11 cellular contexts compared by ENCODE assay signal in the genomic region with DNA sequence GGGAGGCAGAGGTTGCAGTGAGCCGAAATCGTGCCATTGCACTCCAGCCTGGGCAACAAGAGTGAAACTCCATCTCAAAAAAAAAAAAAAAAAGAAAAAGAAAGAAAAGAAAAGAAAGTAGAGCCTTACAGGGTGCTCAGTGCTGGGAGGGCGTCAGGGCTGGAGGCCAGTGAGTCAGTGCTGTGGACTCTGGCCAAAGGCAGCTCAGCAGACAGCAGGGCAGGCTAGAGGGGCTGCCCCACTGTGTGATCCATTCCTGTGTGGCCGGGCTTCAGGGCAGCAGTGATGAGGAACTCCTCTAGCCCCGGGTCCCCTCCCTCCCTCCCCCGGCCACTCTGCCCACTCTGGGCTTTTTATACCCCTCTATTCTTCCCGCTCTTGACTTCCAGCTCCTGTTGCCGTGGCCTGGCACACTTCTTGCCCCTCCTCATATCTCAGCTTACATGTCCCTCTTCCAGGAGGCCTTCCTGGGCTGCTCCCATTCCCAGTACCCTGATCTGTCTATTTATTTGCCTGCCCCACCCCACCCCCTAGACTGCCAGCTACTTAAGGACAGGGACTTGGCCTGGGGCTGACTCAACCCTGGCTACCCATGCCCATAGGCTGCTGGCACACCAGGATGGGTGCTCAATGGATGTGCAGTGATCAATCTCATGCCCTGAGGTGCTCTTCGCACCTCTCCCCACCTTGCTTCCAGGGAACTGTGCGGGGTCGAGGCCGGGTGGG. TPM values are rescaled to one million over a fixed set of nuclear protein-coding genes. Genes with fewer than 3 reads are reported as not detected.
DNase-seq lines count a peak whose midpoint lies in the region; TF ChIP-seq lines count a peak whose summit lies in the region.
"Had no signal": no experiment of that assay in that cellular context is flagged by ENCODE, and none has a peak within 500 bp of the region (broad histone marks: within the 10 kb centered on the region; RNA-seq: fewer than 3 reads in every experiment).

No MANE protein-coding gene starts in this region.

- CTCF ChIA-PET in HEK293T (lab: Yijun Ruan, JAX): interaction anchor here (0.7 kb wide), 1 partner anchor 11 kb away, joined by 3 read pairs; no protein-coding TSS in a partner anchor

- H3K4me1 Mint-ChIP-seq in HFFc6 (ENCODE audit: low read depth): peaks cover 37% of the 10 kb centered on the region
- H3K4me1 Mint-ChIP-seq in activated T-helper 1 cell treated with anti-CD3 and anti-CD28 coated beads, Interleukin-12 subunit alpha, Interleukin-12 subunit beta, Interleukin-2, Interleukin-4 antibody, amounts not matched to agents 30 ng/mL and 10 ng/mL and 1 ng/mL, durations not matched to agents 14 hours and 24 hours and 36 hours (ENCODE audit: low read depth): no peaks in the 10 kb centered on the region

- no peaks in the 10 kb centered on the region for H3K9me3 Mint-ChIP-seq in HFFc6
- H3K9me3 Mint-ChIP-seq in activated T-helper 1 cell treated with anti-CD3 and anti-CD28 coated beads, Interleukin-12 subunit alpha, Interleukin-12 subunit beta, Interleukin-2, Interleukin-4 antibody, amounts not matched to agents 30 ng/mL and 10 ng/mL and 1 ng/mL, durations not matched to agents 14 hours and 24 hours and 36 hours: no peaks in the 10 kb centered on the region

- no peaks in the 10 kb centered on the region for H3K36me3 Mint-ChIP-seq in HFFc6 (ENCODE audit: low read depth)
- no peaks in the 10 kb centered on the region for H3K36me3 Mint-ChIP-seq in activated T-helper 1 cell treated with anti-CD3 and anti-CD28 coated beads, Interleukin-12 subunit alpha, Interleukin-12 subunit beta, Interleukin-2, Interleukin-4 antibody, amounts not matched to agents 30 ng/mL and 10 ng/mL and 1 ng/mL, durations not matched to agents 14 hours and 24 hours and 36 hours (ENCODE audit: low read depth)

- DNase-seq in HFFc6: peak; percentile 85
- DNase-seq in astrocyte of the cerebellum (ENCODE audit: low read depth): peak; percentile 81
- DNase-seq in islet precursor cell: peak; percentile 92
- DNase-seq in stromal cell of bone marrow (ENCODE audit: low read depth): peak; percentile 90
- DNase-seq in NCI-H526 treated with DMSO at 0.1 percent for 48 hours (lab: John Stamatoyannopoulos, UW): no peak
- DNase-seq in activated T-helper 1 cell treated with anti-CD3 and anti-CD28 coated beads, Interleukin-12 subunit alpha, Interleukin-12 subunit beta, Interleukin-2, Interleukin-4 antibody, amounts not matched to agents 30 ng/mL and 10 ng/mL and 1 ng/mL, durations not matched to agents 14 hours and 24 hours and 36 hours (ENCODE audit: low spot score): no peak
- DNase-seq in HEK293T (ENCODE audit: extremely low spot score): no peak
- no peak for DNase-seq in NCI-H2171 treated with DMSO at 0.1 percent for 48 hours (lab: John Stamatoyannopoulos, UW)
- DNase-seq: activated CD4-positive, alpha-beta T cell treated with anti-CD3 and anti-CD28 coated beads, Interleukin-2, amount 50 U/mL, for 1 hour; NCI-H524 had no signal

- in situ Hi-C loops in astrocyte of the cerebellum (cut with HindIII; ENCODE audit: low sequenced_read_pairs): no loop called here

- no peak for TF ChIP-seq CTCF in HFFc6 (IDR thresholded peaks at IDR 0.05)
- no peak for TF ChIP-seq CTCF in astrocyte of the cerebellum (IDR thresholded peaks at IDR 0.05; ENCODE audit: low read depth, low read length, missing control alignments)

- POLR2A ChIA-PET in HEK293T (lab: Yijun Ruan, JAX): no interaction called here

- intact Hi-C loops in activated T-helper 1 cell treated with anti-CD3 and anti-CD28 coated beads, Interleukin-12 subunit alpha, Interleukin-12 subunit beta, Interleukin-2, Interleukin-4 antibody, amounts not matched to agents 30 ng/mL and 10 ng/mL and 1 ng/mL, durations not matched to agents 14 hours and 24 hours and 36 hours (cut with micrococcal nuclease): no loop called here

- H3K27me3 Mint-ChIP-seq in HFFc6 (ENCODE audit: insufficient read depth): peaks cover 15% of the 10 kb centered on the region
- peaks cover 25% of the 10 kb centered on the region for H3K27me3 Mint-ChIP-seq in activated T-helper 1 cell treated with anti-CD3 and anti-CD28 coated beads, Interleukin-12 subunit alpha, Interleukin-12 subunit beta, Interleukin-2, Interleukin-4 antibody, amounts not matched to agents 30 ng/mL and 10 ng/mL and 1 ng/mL, durations not matched to agents 14 hours and 24 hours and 36 hours (ENCODE audit: insufficient read depth)

- no peak overlapping the region for H3K4me3 ChIP-seq in astrocyte of the cerebellum (ENCODE audit: low read depth, low read length)
- H3K4me3 ChIP-seq: GM12878 had no signal

- H3K27ac Mint-ChIP-seq in HFFc6: peak overlapping the region; percentile 87
- no peak overlapping the region for H3K27ac Mint-ChIP-seq in activated T-helper 1 cell treated with anti-CD3 and anti-CD28 coated beads, Interleukin-12 subunit alpha, Interleukin-12 subunit beta, Interleukin-2, Interleukin-4 antibody, amounts not matched to agents 30 ng/mL and 10 ng/mL and 1 ng/mL, durations not matched to agents 14 hours and 24 hours and 36 hours

- H3K4me3 Mint-ChIP-seq in HFFc6: peak overlapping the region; percentile 58
- no peak overlapping the region for H3K4me3 Mint-ChIP-seq in activated T-helper 1 cell treated with anti-CD3 and anti-CD28 coated beads, Interleukin-12 subunit alpha, Interleukin-12 subunit beta, Interleukin-2, Interleukin-4 antibody, amounts not matched to agents 30 ng/mL and 10 ng/mL and 1 ng/mL, durations not matched to agents 14 hours and 24 hours and 36 hours

TF ChIP-seq in HEK293T, 16 proteins besides CTCF, POLR2A, EP300 and RAD21:
- no peak for TF ChIP-seq FOXA1 (IDR thresholded peaks at IDR 0.05)
- TF ChIP-seq ARNT (IDR thresholded peaks at IDR 0.05): no peak
- TF ChIP-seq CTBP1 (IDR thresholded peaks at IDR 0.05; ENCODE audit: borderline replicate concordance): no peak
- TF ChIP-seq SUZ12 (IDR thresholded peaks at IDR 0.05): no peak
- TF ChIP-seq FOXM1 (IDR thresholded peaks at IDR 0.05; ENCODE audit: borderline replicate concordance): no peak
- TF ChIP-seq, protein P1, sequence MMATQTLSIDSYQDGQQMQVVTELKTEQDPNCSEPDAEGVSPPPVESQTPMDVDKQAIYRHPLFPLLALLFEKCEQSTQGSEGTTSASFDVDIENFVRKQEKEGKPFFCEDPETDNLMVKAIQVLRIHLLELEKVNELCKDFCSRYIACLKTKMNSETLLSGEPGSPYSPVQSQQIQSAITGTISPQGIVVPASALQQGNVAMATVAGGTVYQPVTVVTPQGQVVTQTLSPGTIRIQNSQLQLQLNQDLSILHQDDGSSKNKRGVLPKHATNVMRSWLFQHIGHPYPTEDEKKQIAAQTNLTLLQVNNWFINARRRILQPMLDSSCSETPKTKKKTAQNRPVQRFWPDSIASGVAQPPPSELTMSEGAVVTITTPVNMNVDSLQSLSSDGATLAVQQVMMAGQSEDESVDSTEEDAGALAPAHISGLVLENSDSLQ (IDR thresholded peaks at IDR 0.05): no peak
- no peak for TF ChIP-seq BHLHE40 (IDR thresholded peaks at IDR 0.05; ENCODE audit: borderline replicate concordance)
- no peak for TF ChIP-seq ELF4 (IDR thresholded peaks at IDR 0.05)
- TF ChIP-seq L3MBTL2 (conservative IDR thresholded peaks at IDR 0.05): no peak
- no peak for TF ChIP-seq TARDBP (IDR thresholded peaks at IDR 0.05)
- TF ChIP-seq ZNF384 (IDR thresholded peaks at IDR 0.05): no peak
- TF ChIP-seq HDGF (IDR thresholded peaks at IDR 0.05; ENCODE audit: borderline replicate concordance): no peak
- TF ChIP-seq SP1 (IDR thresholded peaks at IDR 0.05): no peak
- no peak for TF ChIP-seq LEF1 (IDR thresholded peaks at IDR 0.05; ENCODE audit: borderline replicate concordance)
- TF ChIP-seq NFRKB (IDR thresholded peaks at IDR 0.05): no peak
- no peak for TF ChIP-seq FOXK2 (IDR thresholded peaks at IDR 0.05)

RNA-seq across cellular contexts. Expression of a gene that starts 10.1 kb away (rescaled TPM):
- total RNA-seq in HFFc6 (2021; fragmentation: NEBNext Ultra II Directional; extraction: Animal tissue kit (Norgen Biotek cat#: 25700)): not detected
- not detected in 2 replicates for total RNA-seq in activated T-helper 1 cell treated with anti-CD3 and anti-CD28 coated beads, Interleukin-12 subunit alpha, Interleukin-12 subunit beta, Interleukin-2, Interleukin-4 antibody, amounts not matched to agents 30 ng/mL and 10 ng/mL and 1 ng/mL, durations not matched to agents 14 hours and 24 hours and 36 hours

RNA-seq across cellular contexts. Expression of a gene that starts 23.7 kb away (rescaled TPM):
- 10 to 100 TPM in 2 of 6 experiments, 1 to 10 TPM in 4; 5.2 to 17.8 (median 6.1) TPM for total RNA-seq in HFFc6 (2021; fragmentation: NEBNext Ultra II Directional; extraction: Animal tissue kit (Norgen Biotek cat#: 25700))
- total RNA-seq in activated T-helper 1 cell treated with anti-CD3 and anti-CD28 coated beads, Interleukin-12 subunit alpha, Interleukin-12 subunit beta, Interleukin-2, Interleukin-4 antibody, amounts not matched to agents 30 ng/mL and 10 ng/mL and 1 ng/mL, durations not matched to agents 14 hours and 24 hours and 36 hours: 0.39 and 0.44 TPM in 2 replicates

RNA-seq across cellular contexts. Expression of a gene that starts 57.9 kb away (rescaled TPM):
- not detected for total RNA-seq in HFFc6 (2021; fragmentation: NEBNext Ultra II Directional; extraction: Animal tissue kit (Norgen Biotek cat#: 25700))
- total RNA-seq in activated T-helper 1 cell treated with anti-CD3 and anti-CD28 coated beads, Interleukin-12 subunit alpha, Interleukin-12 subunit beta, Interleukin-2, Interleukin-4 antibody, amounts not matched to agents 30 ng/mL and 10 ng/mL and 1 ng/mL, durations not matched to agents 14 hours and 24 hours and 36 hours: not detected in 2 replicates
- total RNA-seq: GM12878 had no signal

Comparison
In these comparisons a context has a peak if more than half of its experiments do, and no peak if none do; other contexts are left out.
1. DNase-seq: peak in HFFc6 (single experiment), astrocyte of the cerebellum (single experiment), islet precursor cell (single experiment) and stromal cell of bone marrow (single experiment); none in NCI-H526 treated with DMSO at 0.1 percent for 48 hours (single experiment), activated T-helper 1 cell treated with anti-CD3 and anti-CD28 coated beads, Interleukin-12 subunit alpha, Interleukin-12 subunit beta, Interleukin-2, Interleukin-4 antibody, amounts not matched to agents 30 ng/mL and 10 ng/mL and 1 ng/mL, durations not matched to agents 14 hours and 24 hours and 36 hours (single experiment), HEK293T (single experiment) and NCI-H2171 treated with DMSO at 0.1 percent for 48 hours (single experiment).